8 cellular contexts compared by ENCODE assay signal in the genomic region with DNA sequence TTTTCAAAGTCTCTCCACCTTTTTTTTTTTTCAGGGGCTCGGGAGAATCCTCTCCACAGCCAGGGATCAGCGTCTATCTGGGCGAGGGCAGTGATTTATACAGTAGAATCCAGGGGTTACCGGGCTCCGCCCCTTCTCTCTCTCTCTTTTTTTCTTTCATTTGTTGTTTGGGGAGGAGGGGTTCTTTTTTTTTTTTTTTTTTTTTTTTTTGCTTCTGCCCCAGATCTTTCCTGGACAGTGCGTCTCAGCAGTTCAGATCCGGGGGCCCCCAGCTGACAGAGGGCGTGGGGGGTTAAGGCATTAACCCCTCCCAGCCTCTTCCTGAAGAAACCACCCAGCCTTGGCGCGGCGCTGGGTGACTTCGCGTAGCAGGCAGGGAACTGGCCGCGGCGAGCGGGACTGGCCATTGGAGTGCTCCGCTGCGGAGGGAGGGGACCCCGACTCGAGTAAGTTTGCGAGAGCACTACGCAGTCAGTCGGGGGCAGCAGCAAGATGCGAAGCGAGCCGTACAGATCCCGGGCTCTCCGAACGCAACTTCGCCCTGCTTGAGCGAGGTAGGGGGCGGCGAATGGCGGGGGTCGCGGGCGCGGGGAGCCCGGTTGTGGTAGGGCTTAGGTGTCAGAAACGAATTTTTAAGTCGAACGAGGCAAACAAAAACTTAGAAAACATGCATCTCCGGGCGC. TPM values are rescaled to one million over a fixed set of nuclear protein-coding genes. Genes with fewer than 3 reads are reported as not detected.
DNase-seq lines count a peak whose midpoint lies in the region; ATAC-seq and TF ChIP-seq lines count a peak whose summit lies in the region.

Gene S1PR1 (plus strand): TSS at position 474 of the 683 bp plus-strand sequence. CDS start 1,966 bp downstream, outside the sequence.

- peak within 1 kb of the TSS; percentile 79 for H3K4me3 ChIP-seq in psoas muscle
- peak within 1 kb of the TSS; percentile 1 to 75 for H3K4me3 ChIP-seq in aorta (ENCODE audit: low read length in 2 of 2)

- DNase-seq in NCI-H524 (lab: John Stamatoyannopoulos, UW) (peak; percentile 33 to 52), NCI-H524 treated with DMSO at 0.1 percent for 48 hours (lab: John Stamatoyannopoulos, UW) (no peak), left cardiac atrium (peak; percentile 90), psoas muscle (peak; percentile 67 to 79), aorta (peak; percentile 84 to 91)

- intact Hi-C loops in left cardiac atrium (cut with DNase I) = loop anchor here in 1 of 2 donors (5.0 to 10.0 kb wide), 2 partner anchors 52 to 209 kb away; partner anchors contain the start of gene DPH5
- intact Hi-C loops in psoas muscle (cut with DNase I) = loop anchor here (5.0 to 10.0 kb wide), 2 partner anchors 212 to 314 kb away; partner anchors contain the start of gene DPH5 (in 1 of the 2)
- intact Hi-C loops in aorta (cut with DNase I) = loop anchor here (5.0 to 10.0 kb wide), 9 partner anchors 48 to 314 kb away; partner anchors contain the start of gene DPH5 (in 2 of the 2)

- no peak for TF ChIP-seq CTCF in psoas muscle (IDR thresholded peaks at IDR 0.05)

- H3K27me3 ChIP-seq in psoas muscle (ENCODE audit: insufficient read depth in 3 of 3, low read length in 2 of 3) = peaks cover 0 to 48% (median 4%) of the 10 kb centered on the region in 3 donors
- no peaks in the 10 kb centered on the region for H3K27me3 ChIP-seq in aorta (ENCODE audit: control insufficient read depth in 1 of 2, insufficient read depth in 2 of 2, low read length in 1 of 2)

- peaks cover 0 to 5% of the 10 kb centered on the region in 2 donors for H3K36me3 ChIP-seq in psoas muscle (ENCODE audit: insufficient read depth in 1 of 2, low read depth in 1 of 2)
- H3K36me3 ChIP-seq in aorta (ENCODE audit: control insufficient read depth in 1 of 2, insufficient read depth in 2 of 2, low read length in 1 of 2) = no peaks in the 10 kb centered on the region

- ATAC-seq in HG03103 (IDR thresholded peaks at IDR 0.05; ENCODE audit: low read depth, unreplicated experiment) = peak; percentile 7
- ATAC-seq in SK-N-SH treated with all-trans-retinoic acid at 6 μM for 48 hours = peak; percentile 73
- peak; percentile 68 to 76 for ATAC-seq in left cardiac atrium
- peak; percentile 56 to 73 (median 58) for ATAC-seq in psoas muscle
- ATAC-seq in aorta (ENCODE audit: low FRiP score) = peak; percentile 82

- H3K4me1 ChIP-seq in psoas muscle = peaks cover 6% of the 10 kb centered on the region
- no peaks in the 10 kb centered on the region for H3K4me1 ChIP-seq in aorta (ENCODE audit: control insufficient read depth in 1 of 2, insufficient read depth in 2 of 2, low read length in 2 of 2)

- H3K9me3 ChIP-seq in psoas muscle = no peaks in the 10 kb centered on the region
- H3K9me3 ChIP-seq in aorta (ENCODE audit: control insufficient read depth, low read length) = no peaks in the 10 kb centered on the region

- H3K27ac ChIP-seq in adipose tissue (ENCODE audit: low read depth, low read length) (peak within 1 kb of the TSS; percentile 23), psoas muscle (peak within 1 kb of the TSS; percentile 69), aorta (ENCODE audit: low read depth in 1 of 2, low read length in 2 of 2) (no peak within 1 kb of the TSS)

- 1 to 2% (median 1%) methylated on average over 45 of the region's 45 CpGs for WGBS in adipose tissue, 3 donors
- WGBS in psoas muscle, 3 donors = 0 to 1% (median 0%) methylated on average over 42 to 45 of the region's 45 CpGs
- WGBS in aorta, 2 donors = 0% methylated on average over 45 of the region's 45 CpGs

TF ChIP-seq in SK-N-SH treated with all-trans-retinoic acid at 6 μM for 48 hours, 23 proteins besides CTCF, POLR2A, EP300 and RAD21:
- TF ChIP-seq CSRNP3 (CRISPR knock-in tag; IDR thresholded peaks at IDR 0.05) (no peak), SNAI2 (CRISPR knock-in tag; IDR thresholded peaks at IDR 0.05) (no peak)
TF ChIP-seq in SK-N-SH treated with all-trans-retinoic acid at 6 μM for 48 hours: peak in this region for 0.

RNA-seq across cellular contexts. Expression of gene S1PR1, which starts in this region (rescaled TPM):
- polyA plus RNA-seq in adipose tissue (100 to 1,000 TPM in 1 of 3 donors, 10 to 100 TPM in 2; 14.6 to 109 (median 35.1) TPM), psoas muscle (10 to 100 TPM; 21.9 to 26.6 (median 25.8) TPM), aorta (1 to 10 TPM; 3.1 to 9.1 TPM)
- total RNA-seq in left cardiac atrium (10 to 100 TPM; 69.3 to 85.3 TPM), psoas muscle (10 to 100 TPM; 22.3 to 35.7 (median 25.0) TPM), aorta (10 to 100 TPM; 51.3 to 71.0 TPM)

Comparison
In these comparisons a context has a peak if more than half of its experiments do, and no peak if none do; other contexts are left out.
1. ATAC-seq: peak in every context shown above with its lines; median percentile 82 in aorta; 73 in SK-N-SH treated with all-trans-retinoic acid at 6 μM for 48 hours; 72 in left cardiac atrium; 58 in psoas muscle; 7 in HG03103.
2. H3K27ac ChIP-seq: peak in adipose tissue (single experiment) and psoas muscle (single experiment); none in aorta (0 of 2).